8 cellular contexts compared by ENCODE assay signal in genomic region chr17:31067699-31068184, GRCh38. TPM values are rescaled to one million over a fixed set of nuclear protein-coding genes. Genes with fewer than 3 reads are reported as not detected.
A peak's percentile ranks its signal among the peaks of the same experiment; 100 is the strongest.
DNase-seq lines count a peak whose midpoint lies in the region; ATAC-seq and TF ChIP-seq lines count a peak whose summit lies in the region.

No MANE protein-coding gene starts in this region.

- no peak for TF ChIP-seq CTCF in PC-3 (conservative IDR thresholded peaks at IDR 0.05; ENCODE audit: low read depth, low read length)
- TF ChIP-seq CTCF in retinal pigment epithelial cell (conservative IDR thresholded peaks at IDR 0.05; ENCODE audit: low read depth, low read length): no peak

- H3K4me2 ChIP-seq in PC-3 (ENCODE audit: low read length): peak overlapping the region; percentile 33

- intact Hi-C loops in PC-3 (cut with micrococcal nuclease): no loop called here

- no peaks in the 10 kb centered on the region for H4K20me1 ChIP-seq in PC-3 (ENCODE audit: low read length)

- no peak overlapping the region for H2AFZ ChIP-seq in PC-3 (ENCODE audit: low read length)

- H3F3A ChIP-seq in PC-3 (ENCODE audit: low read length, unreplicated experiment): no peaks in the 10 kb centered on the region

- H3K9ac ChIP-seq in PC-3 (ENCODE audit: low read length): no peak overlapping the region

- peaks cover 13% of the 10 kb centered on the region for H3K4me1 ChIP-seq in PC-3 (ENCODE audit: insufficient read depth, low read length)

- peak; percentile 77 for ATAC-seq in PC-3

- no peaks in the 10 kb centered on the region for H3K27me3 ChIP-seq in PC-3 (ENCODE audit: low read length)

- no peaks in the 10 kb centered on the region for H3K9me3 ChIP-seq in PC-3 (ENCODE audit: low read length)

- POLR2A ChIA-PET in PC-3 (lab: Charles Lee; ENCODE audit: unreplicated experiment): no interaction called here

- H3K36me3 ChIP-seq in PC-3 (ENCODE audit: low read depth, low read length): no peaks in the 10 kb centered on the region

- peak; percentile 96 for DNase-seq in ELR (ENCODE audit: low read depth)
- DNase-seq in PC-3: peak; percentile 73
- DNase-seq in fibroblast of peridontal ligament (ENCODE audit: extremely low read depth): peak; percentile 95
- peak; percentile 38 for DNase-seq in retinal pigment epithelial cell (ENCODE audit: low read depth)
- DNase-seq in SK-N-DZ (ENCODE audit: low spot score): no peak
- no peak for DNase-seq in NCI-H2171 treated with DMSO at 0.1 percent for 48 hours (lab: John Stamatoyannopoulos, UW)
- no peak for DNase-seq in NCI-H187 (lab: John Stamatoyannopoulos, UW)
- DNase-seq in activated naive CD4-positive, alpha-beta T cell treated with anti-CD3 and anti-CD28 coated beads, Interleukin-2, amount 50 U/mL, for 16 hours: no peak

- H3K4me3 ChIP-seq in PC-3 (ENCODE audit: low read length): no peak overlapping the region
- H3K4me3 ChIP-seq in retinal pigment epithelial cell (ENCODE audit: low read length): no peak overlapping the region

- peak overlapping the region; percentile 31 for H3K27ac ChIP-seq in PC-3 (ENCODE audit: low read length)

- H3K79me2 ChIP-seq in PC-3 (ENCODE audit: low read length): no peaks in the 10 kb centered on the region

- H3K9me2 ChIP-seq in PC-3 (replicated peaks; ENCODE audit: low read length): no peaks in the 10 kb centered on the region

- CTCF ChIA-PET in PC-3 (lab: Charles Lee): no interaction called here

- no TSS peak for BruUV-seq in PC-3 (replicated peaks; lab: Mats Ljungman, UMichigan)

RNA-seq across cellular contexts. Expression of gene NF1, which starts 27.0 kb away (rescaled TPM):
- total RNA-seq in PC-3 (2014; rRNA removed): 16.4 and 27.4 TPM in 2 replicates
- 11.8 and 14.5 TPM in 2 replicates for polyA plus RNA-seq in SK-N-DZ (2014; cell fraction: cytosol; rRNA removed)
- polyA plus RNA-seq in SK-N-DZ (2014; cell fraction: nucleus; rRNA removed): 11.6 and 19.6 TPM in 2 replicates

Comparison
In these comparisons a context has a peak if more than half of its experiments do, and no peak if none do; other contexts are left out.
1. DNase-seq: peak in ELR (single experiment), PC-3 (single experiment), fibroblast of peridontal ligament (single experiment) and retinal pigment epithelial cell (single experiment); none in SK-N-DZ (single experiment), NCI-H2171 treated with DMSO at 0.1 percent for 48 hours (single experiment), NCI-H187 (0 of 2) and activated naive CD4-positive, alpha-beta T cell treated with anti-CD3 and anti-CD28 coated beads, Interleukin-2, amount 50 U/mL, for 16 hours (single experiment).